Comparison of ENCODE assay signal across 1 cellular context in the genomic region with DNA sequence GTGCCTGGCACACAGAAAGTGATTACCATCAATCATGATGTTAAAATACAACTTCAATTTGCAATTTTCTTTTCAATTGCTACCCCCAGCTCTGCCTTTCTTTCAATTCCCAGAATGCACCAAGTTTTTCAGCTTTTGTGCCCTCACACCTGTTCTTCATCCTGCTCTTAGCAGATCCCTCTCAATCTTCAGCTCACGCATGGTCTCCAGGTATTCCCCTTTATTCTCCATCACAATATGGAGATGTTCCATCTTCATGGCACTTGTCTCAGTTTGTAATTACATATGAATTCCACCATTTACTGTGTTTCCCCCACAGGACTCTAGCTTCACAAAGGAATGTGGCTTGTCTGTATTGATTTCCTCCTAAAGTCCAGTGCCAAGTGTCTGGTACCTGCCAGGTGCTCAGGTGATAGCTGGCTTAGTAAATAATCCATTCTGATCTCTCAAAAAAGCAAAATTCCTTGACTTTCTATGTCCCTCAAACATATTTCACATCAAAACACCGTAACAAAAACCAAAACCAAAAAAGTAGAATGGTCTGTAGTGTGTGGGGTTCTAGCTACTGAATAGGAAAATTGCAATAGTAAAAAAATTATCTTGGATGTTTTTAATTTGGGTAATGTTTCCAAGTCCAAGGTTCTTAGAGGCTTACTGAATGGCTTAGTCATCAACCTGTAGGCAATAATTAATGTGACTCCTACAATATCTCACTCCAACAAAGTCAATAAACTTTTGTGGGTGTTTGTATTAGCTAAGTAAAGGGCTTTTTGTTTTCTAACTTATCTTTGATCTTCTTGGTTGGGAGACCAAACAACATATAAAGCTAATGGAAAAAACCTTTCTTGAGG.
A peak's percentile ranks its signal among the peaks of the same experiment; 100 is the strongest.
TF ChIP-seq lines count a peak whose summit lies in the region.

No MANE protein-coding gene starts in this region.

TF ChIP-seq in HepG2, 621 proteins besides CTCF, POLR2A, EP300 and RAD21 (continued from another document and continues in another):
- TF ChIP-seq, protein P1, sequence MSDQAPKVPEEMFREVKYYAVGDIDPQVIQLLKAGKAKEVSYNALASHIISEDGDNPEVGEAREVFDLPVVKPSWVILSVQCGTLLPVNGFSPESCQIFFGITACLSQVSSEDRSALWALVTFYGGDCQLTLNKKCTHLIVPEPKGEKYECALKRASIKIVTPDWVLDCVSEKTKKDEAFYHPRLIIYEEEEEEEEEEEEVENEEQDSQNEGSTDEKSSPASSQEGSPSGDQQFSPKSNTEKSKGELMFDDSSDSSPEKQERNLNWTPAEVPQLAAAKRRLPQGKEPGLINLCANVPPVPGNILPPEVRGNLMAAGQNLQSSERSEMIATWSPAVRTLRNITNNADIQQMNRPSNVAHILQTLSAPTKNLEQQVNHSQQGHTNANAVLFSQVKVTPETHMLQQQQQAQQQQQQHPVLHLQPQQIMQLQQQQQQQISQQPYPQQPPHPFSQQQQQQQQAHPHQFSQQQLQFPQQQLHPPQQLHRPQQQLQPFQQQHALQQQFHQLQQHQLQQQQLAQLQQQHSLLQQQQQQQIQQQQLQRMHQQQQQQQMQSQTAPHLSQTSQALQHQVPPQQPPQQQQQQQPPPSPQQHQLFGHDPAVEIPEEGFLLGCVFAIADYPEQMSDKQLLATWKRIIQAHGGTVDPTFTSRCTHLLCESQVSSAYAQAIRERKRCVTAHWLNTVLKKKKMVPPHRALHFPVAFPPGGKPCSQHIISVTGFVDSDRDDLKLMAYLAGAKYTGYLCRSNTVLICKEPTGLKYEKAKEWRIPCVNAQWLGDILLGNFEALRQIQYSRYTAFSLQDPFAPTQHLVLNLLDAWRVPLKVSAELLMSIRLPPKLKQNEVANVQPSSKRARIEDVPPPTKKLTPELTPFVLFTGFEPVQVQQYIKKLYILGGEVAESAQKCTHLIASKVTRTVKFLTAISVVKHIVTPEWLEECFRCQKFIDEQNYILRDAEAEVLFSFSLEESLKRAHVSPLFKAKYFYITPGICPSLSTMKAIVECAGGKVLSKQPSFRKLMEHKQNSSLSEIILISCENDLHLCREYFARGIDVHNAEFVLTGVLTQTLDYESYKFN (CRISPR knock-in tag; conservative IDR thresholded peaks at IDR 0.05) = peak; percentile 95
- TF ChIP-seq ZNF180 (CRISPR knock-in tag; IDR thresholded peaks at IDR 0.05; ENCODE audit: borderline replicate concordance, low read depth) (no peak), TP53 (CRISPR knock-in tag; conservative IDR thresholded peaks at IDR 0.05) (no peak), THYN1 (CRISPR knock-in tag; IDR thresholded peaks at IDR 0.05; ENCODE audit: borderline replicate concordance, low read depth) (0 out of 2 replicates have a peak, but pooled peaks have one; percentile 50), CCAR2 (optimal IDR thresholded peaks at IDR 0.05; ENCODE audit: low read depth, low read length) (no peak), RFX5 (IDR thresholded peaks at IDR 0.05; ENCODE audit: low read depth, low read length) (no peak), DPF2 (CRISPR knock-in tag; IDR thresholded peaks at IDR 0.05; ENCODE audit: borderline replicate concordance, low read depth) (peak; percentile 63; the same call in 1 of the 2 replicates), SYNCRIP (IDR thresholded peaks at IDR 0.05; ENCODE audit: insufficient read depth, low read depth, low read length) (no peak), ZNF703 (CRISPR knock-in tag; IDR thresholded peaks at IDR 0.05; ENCODE audit: borderline replicate concordance) (no peak), FOXA1 (IDR thresholded peaks at IDR 0.05) (peak; percentile 76), FOXA1 (CRISPR knock-in tag; IDR thresholded peaks at IDR 0.05) (peak; percentile 66), CBFB (CRISPR knock-in tag; IDR thresholded peaks at IDR 0.05) (no peak), AGO1 (IDR thresholded peaks at IDR 0.05; ENCODE audit: low read depth, low read length, poor library complexity, severe bottlenecking) (no peak), JARID2 (CRISPR knock-in tag; IDR thresholded peaks at IDR 0.05; ENCODE audit: insufficient replicate concordance) (no peak), RBM39 (IDR thresholded peaks at IDR 0.05; ENCODE audit: low read depth, low read length, poor library complexity, severe bottlenecking) (no peak), TAF1 (CRISPR knock-in tag; IDR thresholded peaks at IDR 0.05) (no peak; the same call in 1 of the 2 replicates), SPEN (CRISPR knock-in tag; IDR thresholded peaks at IDR 0.05; ENCODE audit: low read depth) (no peak), ZBTB38 (CRISPR knock-in tag; IDR thresholded peaks at IDR 0.05) (no peak), SOX6 (IDR thresholded peaks at IDR 0.05) (no peak), SOX6 (CRISPR knock-in tag; IDR thresholded peaks at IDR 0.05) (peak; percentile 80)
- TF ChIP-seq, protein P2, sequence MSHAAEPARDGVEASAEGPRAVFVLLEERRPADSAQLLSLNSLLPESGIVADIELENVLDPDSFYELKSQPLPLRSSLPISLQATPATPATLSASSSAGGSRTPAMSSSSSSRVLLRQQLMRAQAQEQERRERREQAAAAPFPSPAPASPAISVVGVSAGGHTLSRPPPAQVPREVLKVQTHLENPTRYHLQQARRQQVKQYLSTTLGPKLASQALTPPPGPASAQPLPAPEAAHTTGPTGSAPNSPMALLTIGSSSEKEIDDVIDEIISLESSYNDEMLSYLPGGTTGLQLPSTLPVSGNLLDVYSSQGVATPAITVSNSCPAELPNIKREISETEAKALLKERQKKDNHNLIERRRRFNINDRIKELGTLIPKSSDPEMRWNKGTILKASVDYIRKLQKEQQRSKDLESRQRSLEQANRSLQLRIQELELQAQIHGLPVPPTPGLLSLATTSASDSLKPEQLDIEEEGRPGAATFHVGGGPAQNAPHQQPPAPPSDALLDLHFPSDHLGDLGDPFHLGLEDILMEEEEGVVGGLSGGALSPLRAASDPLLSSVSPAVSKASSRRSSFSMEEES (CRISPR knock-in tag; IDR thresholded peaks at IDR 0.05) = no peak; the same call in 1 of the 2 replicates
- TF ChIP-seq, protein P3, sequence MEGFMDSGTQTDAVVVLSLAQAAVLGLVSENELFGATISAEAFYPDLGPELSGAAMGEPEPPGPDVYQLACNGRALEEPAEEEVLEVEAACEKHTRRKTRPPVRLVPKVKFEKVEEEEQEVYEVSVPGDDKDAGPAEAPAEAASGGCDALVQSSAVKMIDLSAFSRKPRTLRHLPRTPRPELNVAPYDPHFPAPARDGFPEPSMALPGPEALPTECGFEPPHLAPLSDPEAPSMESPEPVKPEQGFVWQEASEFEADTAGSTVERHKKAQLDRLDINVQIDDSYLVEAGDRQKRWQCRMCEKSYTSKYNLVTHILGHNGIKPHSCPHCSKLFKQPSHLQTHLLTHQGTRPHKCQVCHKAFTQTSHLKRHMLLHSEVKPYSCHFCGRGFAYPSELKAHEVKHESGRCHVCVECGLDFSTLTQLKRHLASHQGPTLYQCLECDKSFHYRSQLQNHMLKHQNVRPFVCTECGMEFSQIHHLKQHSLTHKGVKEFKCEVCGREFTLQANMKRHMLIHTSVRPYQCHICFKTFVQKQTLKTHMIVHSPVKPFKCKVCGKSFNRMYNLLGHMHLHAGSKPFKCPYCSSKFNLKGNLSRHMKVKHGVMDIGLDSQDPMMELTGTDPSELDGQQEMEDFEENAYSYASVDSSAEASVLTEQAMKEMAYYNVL (CRISPR knock-in tag; IDR thresholded peaks at IDR 0.05; ENCODE audit: borderline replicate concordance) = no peak; the same call in 1 of the 2 replicates
- TF ChIP-seq, protein P4, sequence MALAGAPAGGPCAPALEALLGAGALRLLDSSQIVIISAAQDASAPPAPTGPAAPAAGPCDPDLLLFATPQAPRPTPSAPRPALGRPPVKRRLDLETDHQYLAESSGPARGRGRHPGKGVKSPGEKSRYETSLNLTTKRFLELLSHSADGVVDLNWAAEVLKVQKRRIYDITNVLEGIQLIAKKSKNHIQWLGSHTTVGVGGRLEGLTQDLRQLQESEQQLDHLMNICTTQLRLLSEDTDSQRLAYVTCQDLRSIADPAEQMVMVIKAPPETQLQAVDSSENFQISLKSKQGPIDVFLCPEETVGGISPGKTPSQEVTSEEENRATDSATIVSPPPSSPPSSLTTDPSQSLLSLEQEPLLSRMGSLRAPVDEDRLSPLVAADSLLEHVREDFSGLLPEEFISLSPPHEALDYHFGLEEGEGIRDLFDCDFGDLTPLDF (CRISPR knock-in tag; IDR thresholded peaks at IDR 0.05) = no peak
- TF ChIP-seq, protein P5, sequence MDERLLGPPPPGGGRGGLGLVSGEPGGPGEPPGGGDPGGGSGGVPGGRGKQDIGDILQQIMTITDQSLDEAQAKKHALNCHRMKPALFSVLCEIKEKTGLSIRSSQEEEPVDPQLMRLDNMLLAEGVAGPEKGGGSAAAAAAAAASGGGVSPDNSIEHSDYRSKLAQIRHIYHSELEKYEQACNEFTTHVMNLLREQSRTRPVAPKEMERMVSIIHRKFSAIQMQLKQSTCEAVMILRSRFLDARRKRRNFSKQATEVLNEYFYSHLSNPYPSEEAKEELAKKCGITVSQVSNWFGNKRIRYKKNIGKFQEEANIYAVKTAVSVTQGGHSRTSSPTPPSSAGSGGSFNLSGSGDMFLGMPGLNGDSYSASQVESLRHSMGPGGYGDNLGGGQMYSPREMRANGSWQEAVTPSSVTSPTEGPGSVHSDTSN (CRISPR knock-in tag; IDR thresholded peaks at IDR 0.05) = no peak
- TF ChIP-seq, protein P6, sequence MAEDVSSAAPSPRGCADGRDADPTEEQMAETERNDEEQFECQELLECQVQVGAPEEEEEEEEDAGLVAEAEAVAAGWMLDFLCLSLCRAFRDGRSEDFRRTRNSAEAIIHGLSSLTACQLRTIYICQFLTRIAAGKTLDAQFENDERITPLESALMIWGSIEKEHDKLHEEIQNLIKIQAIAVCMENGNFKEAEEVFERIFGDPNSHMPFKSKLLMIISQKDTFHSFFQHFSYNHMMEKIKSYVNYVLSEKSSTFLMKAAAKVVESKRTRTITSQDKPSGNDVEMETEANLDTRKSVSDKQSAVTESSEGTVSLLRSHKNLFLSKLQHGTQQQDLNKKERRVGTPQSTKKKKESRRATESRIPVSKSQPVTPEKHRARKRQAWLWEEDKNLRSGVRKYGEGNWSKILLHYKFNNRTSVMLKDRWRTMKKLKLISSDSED (CRISPR knock-in tag; IDR thresholded peaks at IDR 0.05) = no peak
- TF ChIP-seq, protein P7, sequence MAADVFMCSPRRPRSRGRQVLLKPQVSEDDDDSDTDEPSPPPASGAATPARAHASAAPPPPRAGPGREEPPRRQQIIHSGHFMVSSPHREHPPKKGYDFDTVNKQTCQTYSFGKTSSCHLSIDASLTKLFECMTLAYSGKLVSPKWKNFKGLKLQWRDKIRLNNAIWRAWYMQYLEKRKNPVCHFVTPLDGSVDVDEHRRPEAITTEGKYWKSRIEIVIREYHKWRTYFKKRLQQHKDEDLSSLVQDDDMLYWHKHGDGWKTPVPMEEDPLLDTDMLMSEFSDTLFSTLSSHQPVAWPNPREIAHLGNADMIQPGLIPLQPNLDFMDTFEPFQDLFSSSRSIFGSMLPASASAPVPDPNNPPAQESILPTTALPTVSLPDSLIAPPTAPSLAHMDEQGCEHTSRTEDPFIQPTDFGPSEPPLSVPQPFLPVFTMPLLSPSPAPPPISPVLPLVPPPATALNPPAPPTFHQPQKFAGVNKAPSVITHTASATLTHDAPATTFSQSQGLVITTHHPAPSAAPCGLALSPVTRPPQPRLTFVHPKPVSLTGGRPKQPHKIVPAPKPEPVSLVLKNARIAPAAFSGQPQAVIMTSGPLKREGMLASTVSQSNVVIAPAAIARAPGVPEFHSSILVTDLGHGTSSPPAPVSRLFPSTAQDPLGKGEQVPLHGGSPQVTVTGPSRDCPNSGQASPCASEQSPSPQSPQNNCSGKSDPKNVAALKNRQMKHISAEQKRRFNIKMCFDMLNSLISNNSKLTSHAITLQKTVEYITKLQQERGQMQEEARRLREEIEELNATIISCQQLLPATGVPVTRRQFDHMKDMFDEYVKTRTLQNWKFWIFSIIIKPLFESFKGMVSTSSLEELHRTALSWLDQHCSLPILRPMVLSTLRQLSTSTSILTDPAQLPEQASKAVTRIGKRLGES (CRISPR knock-in tag; IDR thresholded peaks at IDR 0.05; ENCODE audit: borderline replicate concordance) = no peak
- TF ChIP-seq, protein P8, sequence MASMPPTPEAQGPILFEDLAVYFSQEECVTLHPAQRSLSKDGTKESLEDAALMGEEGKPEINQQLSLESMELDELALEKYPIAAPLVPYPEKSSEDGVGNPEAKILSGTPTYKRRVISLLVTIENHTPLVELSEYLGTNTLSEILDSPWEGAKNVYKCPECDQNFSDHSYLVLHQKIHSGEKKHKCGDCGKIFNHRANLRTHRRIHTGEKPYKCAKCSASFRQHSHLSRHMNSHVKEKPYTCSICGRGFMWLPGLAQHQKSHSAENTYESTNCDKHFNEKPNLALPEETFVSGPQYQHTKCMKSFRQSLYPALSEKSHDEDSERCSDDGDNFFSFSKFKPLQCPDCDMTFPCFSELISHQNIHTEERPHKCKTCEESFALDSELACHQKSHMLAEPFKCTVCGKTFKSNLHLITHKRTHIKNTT (CRISPR knock-in tag; IDR thresholded peaks at IDR 0.05) = no peak
- TF ChIP-seq, protein P9, sequence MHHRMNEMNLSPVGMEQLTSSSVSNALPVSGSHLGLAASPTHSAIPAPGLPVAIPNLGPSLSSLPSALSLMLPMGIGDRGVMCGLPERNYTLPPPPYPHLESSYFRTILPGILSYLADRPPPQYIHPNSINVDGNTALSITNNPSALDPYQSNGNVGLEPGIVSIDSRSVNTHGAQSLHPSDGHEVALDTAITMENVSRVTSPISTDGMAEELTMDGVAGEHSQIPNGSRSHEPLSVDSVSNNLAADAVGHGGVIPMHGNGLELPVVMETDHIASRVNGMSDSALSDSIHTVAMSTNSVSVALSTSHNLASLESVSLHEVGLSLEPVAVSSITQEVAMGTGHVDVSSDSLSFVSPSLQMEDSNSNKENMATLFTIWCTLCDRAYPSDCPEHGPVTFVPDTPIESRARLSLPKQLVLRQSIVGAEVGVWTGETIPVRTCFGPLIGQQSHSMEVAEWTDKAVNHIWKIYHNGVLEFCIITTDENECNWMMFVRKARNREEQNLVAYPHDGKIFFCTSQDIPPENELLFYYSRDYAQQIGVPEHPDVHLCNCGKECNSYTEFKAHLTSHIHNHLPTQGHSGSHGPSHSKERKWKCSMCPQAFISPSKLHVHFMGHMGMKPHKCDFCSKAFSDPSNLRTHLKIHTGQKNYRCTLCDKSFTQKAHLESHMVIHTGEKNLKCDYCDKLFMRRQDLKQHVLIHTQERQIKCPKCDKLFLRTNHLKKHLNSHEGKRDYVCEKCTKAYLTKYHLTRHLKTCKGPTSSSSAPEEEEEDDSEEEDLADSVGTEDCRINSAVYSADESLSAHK (CRISPR knock-in tag; IDR thresholded peaks at IDR 0.05; ENCODE audit: borderline replicate concordance) = no peak
- TF ChIP-seq, protein P10, sequence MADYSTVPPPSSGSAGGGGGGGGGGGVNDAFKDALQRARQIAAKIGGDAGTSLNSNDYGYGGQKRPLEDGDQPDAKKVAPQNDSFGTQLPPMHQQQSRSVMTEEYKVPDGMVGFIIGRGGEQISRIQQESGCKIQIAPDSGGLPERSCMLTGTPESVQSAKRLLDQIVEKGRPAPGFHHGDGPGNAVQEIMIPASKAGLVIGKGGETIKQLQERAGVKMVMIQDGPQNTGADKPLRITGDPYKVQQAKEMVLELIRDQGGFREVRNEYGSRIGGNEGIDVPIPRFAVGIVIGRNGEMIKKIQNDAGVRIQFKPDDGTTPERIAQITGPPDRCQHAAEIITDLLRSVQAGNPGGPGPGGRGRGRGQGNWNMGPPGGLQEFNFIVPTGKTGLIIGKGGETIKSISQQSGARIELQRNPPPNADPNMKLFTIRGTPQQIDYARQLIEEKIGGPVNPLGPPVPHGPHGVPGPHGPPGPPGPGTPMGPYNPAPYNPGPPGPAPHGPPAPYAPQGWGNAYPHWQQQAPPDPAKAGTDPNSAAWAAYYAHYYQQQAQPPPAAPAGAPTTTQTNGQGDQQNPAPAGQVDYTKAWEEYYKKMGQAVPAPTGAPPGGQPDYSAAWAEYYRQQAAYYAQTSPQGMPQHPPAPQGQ (CRISPR knock-in tag; IDR thresholded peaks at IDR 0.05; ENCODE audit: borderline replicate concordance) = no peak
- TF ChIP-seq, protein P11, sequence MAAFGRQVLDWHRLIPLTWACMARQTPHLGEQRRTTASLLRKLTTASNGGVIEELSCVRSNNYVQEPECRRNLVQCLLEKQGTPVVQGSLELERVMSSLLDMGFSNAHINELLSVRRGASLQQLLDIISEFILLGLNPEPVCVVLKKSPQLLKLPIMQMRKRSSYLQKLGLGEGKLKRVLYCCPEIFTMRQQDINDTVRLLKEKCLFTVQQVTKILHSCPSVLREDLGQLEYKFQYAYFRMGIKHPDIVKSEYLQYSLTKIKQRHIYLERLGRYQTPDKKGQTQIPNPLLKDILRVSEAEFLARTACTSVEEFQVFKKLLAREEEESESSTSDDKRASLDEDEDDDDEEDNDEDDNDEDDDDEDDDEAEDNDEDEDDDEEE (CRISPR knock-in tag; IDR thresholded peaks at IDR 0.05) = no peak
